9 cellular contexts compared by ENCODE assay signal in genomic region chr9:29213374-29214161, GRCh38. TPM values are rescaled to one million over a fixed set of nuclear protein-coding genes. Genes with fewer than 3 reads are reported as not detected.
A peak's percentile ranks its signal among the peaks of the same experiment; 100 is the strongest.
DNase-seq lines count a peak whose midpoint lies in the region; ATAC-seq and TF ChIP-seq lines count a peak whose summit lies in the region.
"Had no signal": no experiment of that assay in that cellular context is flagged by ENCODE, and none has a peak within 500 bp of the region (broad histone marks: within the 10 kb centered on the region; RNA-seq: fewer than 3 reads in every experiment).

Gene LINGO2, minus strand, starts transcription at chr9:29213601.

- peaks cover 39% of the 10 kb centered on the region for H3K27me3 Mint-ChIP-seq in WTC11 (ENCODE audit: low read depth)
- H3K27me3 Mint-ChIP-seq in stimulated activated memory B cell treated with anti-CD40 and anti-IgM and Interleukin-4, amounts not matched to agents 10 μg/mL and 1 μg/mL and 100 μg/mL, for 72 hours = peaks cover 49% of the 10 kb centered on the region
- H3K27me3 Mint-ChIP-seq in activated CD4-positive, alpha-beta T cell treated with anti-CD3 and anti-CD28 coated beads, Interleukin-2, amount 10 ng/mL, durations not matched to agents 7 days and 5 days = peaks cover 45% of the 10 kb centered on the region

- H3K27ac Mint-ChIP-seq in WTC11 = peak within 1 kb of the TSS; percentile 76
- H3K27ac Mint-ChIP-seq in stimulated activated memory B cell treated with anti-CD40 and anti-IgM and Interleukin-4, amounts not matched to agents 10 μg/mL and 1 μg/mL and 100 μg/mL, for 72 hours = no peak within 1 kb of the TSS
- H3K27ac Mint-ChIP-seq in activated CD4-positive, alpha-beta T cell treated with anti-CD3 and anti-CD28 coated beads, Interleukin-2, amount 10 ng/mL, durations not matched to agents 7 days and 5 days = no peak within 1 kb of the TSS
- H3K27ac Mint-ChIP-seq: activated B cell treated with CpG ODN at 0.5 μM for 24 hours had no signal

- peak within 1 kb of the TSS; percentile 81 for H3K4me3 ChIP-seq in iPS-20b (ENCODE audit: low read length)

- H3K9me3 ChIP-seq in iPS-20b (ENCODE audit: insufficient read depth, low read depth, low read length) = no peaks in the 10 kb centered on the region

- TF ChIP-seq CTCF in 22Rv1 (IDR thresholded peaks at IDR 0.05) (no peak), WTC11 (IDR thresholded peaks at IDR 0.05) (no peak)

- no peaks in the 10 kb centered on the region for H3K9me3 Mint-ChIP-seq in WTC11
- peaks cover 2% of the 10 kb centered on the region for H3K9me3 Mint-ChIP-seq in stimulated activated memory B cell treated with anti-CD40 and anti-IgM and Interleukin-4, amounts not matched to agents 10 μg/mL and 1 μg/mL and 100 μg/mL, for 72 hours
- no peaks in the 10 kb centered on the region for H3K9me3 Mint-ChIP-seq in activated CD4-positive, alpha-beta T cell treated with anti-CD3 and anti-CD28 coated beads, Interleukin-2, amount 10 ng/mL, durations not matched to agents 7 days and 5 days
- H3K9me3 Mint-ChIP-seq: activated B cell treated with CpG ODN at 0.5 μM for 24 hours had no signal

- ATAC-seq in WTC11 = peak; percentile 66
- ATAC-seq in stimulated activated memory B cell treated with anti-CD40 and anti-IgM and Interleukin-4, amounts not matched to agents 10 μg/mL and 1 μg/mL and 100 μg/mL, for 72 hours = no peak

- peaks cover 55% of the 10 kb centered on the region for H3K27me3 ChIP-seq in iPS-20b (ENCODE audit: insufficient read depth, low read length)

- peaks cover 10% of the 10 kb centered on the region for H3K4me1 ChIP-seq in iPS-20b (ENCODE audit: insufficient read depth, low read length)

- POLR2A ChIA-PET in WTC11 (lab: Charles Lee) = interaction anchor here (0.9 kb wide), 1 partner anchor 439 kb away, joined by 3 read pairs; no protein-coding TSS in a partner anchor
- POLR2A ChIA-PET in activated CD4-positive, alpha-beta T cell treated with anti-CD3 and anti-CD28 coated beads, Interleukin-2, amount 10 ng/mL, durations not matched to agents 7 days and 5 days (lab: Charles Lee) = no interaction called here

- peak within 1 kb of the TSS; percentile 33 for H3K27ac ChIP-seq in 22Rv1
- H3K27ac ChIP-seq in iPS-20b (ENCODE audit: low read length) = no peak within 1 kb of the TSS

- no peak for TF ChIP-seq RAD21 in Ishikawa (IDR thresholded peaks at IDR 0.05; ENCODE audit: low read depth)

- peak within 1 kb of the TSS; percentile 60; the same call in 1 of the 2 replicates for H3K9ac ChIP-seq in iPS-20b (ENCODE audit: low read depth, low read length)

- DNase-seq in WTC11 (ENCODE audit: low spot score) (peak; percentile 63), SKM-1 treated with dmso at 0.1 percent for 144 hours (lab: John Stamatoyannopoulos, UW; ENCODE audit: unreplicated experiment) (no peak), DMS114 treated with DMSO at 0.1 percent for 48 hours (lab: John Stamatoyannopoulos, UW; ENCODE audit: unreplicated experiment) (no peak)
- DNase-seq in activated CD4-positive, alpha-beta T cell treated with anti-CD3 and anti-CD28 coated beads, Interleukin-2, amount 10 ng/mL, durations not matched to agents 7 days and 5 days = no peak
- DNase-seq: activated B cell treated with CpG ODN at 0.5 μM for 24 hours had no signal

- H3K4me3 Mint-ChIP-seq in WTC11 = peak within 1 kb of the TSS; percentile 93
- H3K4me3 Mint-ChIP-seq in stimulated activated memory B cell treated with anti-CD40 and anti-IgM and Interleukin-4, amounts not matched to agents 10 μg/mL and 1 μg/mL and 100 μg/mL, for 72 hours = peak within 1 kb of the TSS; percentile 51
- H3K4me3 Mint-ChIP-seq in activated CD4-positive, alpha-beta T cell treated with anti-CD3 and anti-CD28 coated beads, Interleukin-2, amount 10 ng/mL, durations not matched to agents 7 days and 5 days = no peak within 1 kb of the TSS
- H3K4me3 Mint-ChIP-seq: activated B cell treated with CpG ODN at 0.5 μM for 24 hours had no signal

- no peaks in the 10 kb centered on the region for H3K36me3 Mint-ChIP-seq in WTC11
- H3K36me3 Mint-ChIP-seq in stimulated activated memory B cell treated with anti-CD40 and anti-IgM and Interleukin-4, amounts not matched to agents 10 μg/mL and 1 μg/mL and 100 μg/mL, for 72 hours = no peaks in the 10 kb centered on the region
- no peaks in the 10 kb centered on the region for H3K36me3 Mint-ChIP-seq in activated CD4-positive, alpha-beta T cell treated with anti-CD3 and anti-CD28 coated beads, Interleukin-2, amount 10 ng/mL, durations not matched to agents 7 days and 5 days (ENCODE audit: low read depth)

- peaks cover 41% of the 10 kb centered on the region for H3K4me1 Mint-ChIP-seq in WTC11
- H3K4me1 Mint-ChIP-seq in stimulated activated memory B cell treated with anti-CD40 and anti-IgM and Interleukin-4, amounts not matched to agents 10 μg/mL and 1 μg/mL and 100 μg/mL, for 72 hours = peaks cover 15% of the 10 kb centered on the region
- H3K4me1 Mint-ChIP-seq in activated CD4-positive, alpha-beta T cell treated with anti-CD3 and anti-CD28 coated beads, Interleukin-2, amount 10 ng/mL, durations not matched to agents 7 days and 5 days = peaks cover 8% of the 10 kb centered on the region

- no peaks in the 10 kb centered on the region for H3K36me3 ChIP-seq in iPS-20b (ENCODE audit: insufficient read depth, low read depth, low read length)

- CTCF ChIA-PET in WTC11 (lab: Charles Lee) = interaction anchor here (0.7 to 4.1 kb wide), 7 partner anchors 30 to 564 kb away, joined by 4 to 29 read pairs (median 4); no protein-coding TSS in a partner anchor
- CTCF ChIA-PET in activated CD4-positive, alpha-beta T cell treated with anti-CD3 and anti-CD28 coated beads, Interleukin-2, amount 10 ng/mL, durations not matched to agents 7 days and 5 days (lab: Charles Lee) = no interaction called here

- no peak for TF ChIP-seq EP300 in Ishikawa (IDR thresholded peaks at IDR 0.05; ENCODE audit: borderline replicate concordance)

TF ChIP-seq in Ishikawa, 13 proteins besides CTCF, POLR2A, EP300 and RAD21 (continues in another document):
- TF ChIP-seq MAX (IDR thresholded peaks at IDR 0.05) = no peak; the same call in none of the 2 replicates
- TF ChIP-seq NFIC (IDR thresholded peaks at IDR 0.05) = no peak
- no peak for TF ChIP-seq YY1 (IDR thresholded peaks at IDR 0.05; ENCODE audit: low read depth)
- no peak for TF ChIP-seq FOXM1 (IDR thresholded peaks at IDR 0.05; ENCODE audit: borderline replicate concordance, low read depth)
- TF ChIP-seq EGR1 (IDR thresholded peaks at IDR 0.05) = no peak
- no peak for TF ChIP-seq USF1 (IDR thresholded peaks at IDR 0.05)
- 0 out of 2 replicates have a peak, but pooled peaks have one; percentile 32 for TF ChIP-seq TAF1 (IDR thresholded peaks at IDR 0.05; ENCODE audit: low read depth)
- TF ChIP-seq CREB1 (IDR thresholded peaks at IDR 0.05; ENCODE audit: low read depth) = no peak
- no peak for TF ChIP-seq TEAD4 (IDR thresholded peaks at IDR 0.05)
- TF ChIP-seq ZBTB7A (IDR thresholded peaks at IDR 0.05; ENCODE audit: low read depth) = 0 out of 2 replicates have a peak, but pooled peaks have one; percentile 22

TF ChIP-seq in WTC11, 78 proteins besides CTCF, POLR2A, EP300 and RAD21:
- TF ChIP-seq FOXP1 (CRISPR knock-in tag; IDR thresholded peaks at IDR 0.05; ENCODE audit: borderline replicate concordance) = peak; percentile 16; the same call in 1 of the 2 replicates
- no peak for TF ChIP-seq NR2C2 (CRISPR knock-in tag; IDR thresholded peaks at IDR 0.05)
- TF ChIP-seq AR (CRISPR knock-in tag; IDR thresholded peaks at IDR 0.05) = no peak
- TF ChIP-seq MAX (CRISPR knock-in tag; IDR thresholded peaks at IDR 0.05) = peak; percentile 47; the same call in 1 of the 2 replicates
- TF ChIP-seq HMGXB4 (CRISPR knock-in tag; IDR thresholded peaks at IDR 0.05) = peak; percentile 49; the same call in 1 of the 2 replicates
- 0 out of 2 replicates have a peak, but pooled peaks have one; percentile 15 for TF ChIP-seq ESRRA (CRISPR knock-in tag; IDR thresholded peaks at IDR 0.05; ENCODE audit: borderline replicate concordance)

RNA-seq across cellular contexts. Expression of gene LINGO2, which starts in this region (rescaled TPM):
- total RNA-seq in WTC11 (2021) = 1.4 to 2.5 TPM (median 2.2 TPM) in 3 replicates
- total RNA-seq in activated CD4-positive, alpha-beta T cell treated with anti-CD3 and anti-CD28 coated beads, Interleukin-2, amount 10 ng/mL, durations not matched to agents 7 days and 5 days = not detected
- total RNA-seq: activated B cell treated with CpG ODN at 0.5 μM for 24 hours had no signal
